ENCODE assay signal across 13 cellular contexts in the genomic region with DNA sequence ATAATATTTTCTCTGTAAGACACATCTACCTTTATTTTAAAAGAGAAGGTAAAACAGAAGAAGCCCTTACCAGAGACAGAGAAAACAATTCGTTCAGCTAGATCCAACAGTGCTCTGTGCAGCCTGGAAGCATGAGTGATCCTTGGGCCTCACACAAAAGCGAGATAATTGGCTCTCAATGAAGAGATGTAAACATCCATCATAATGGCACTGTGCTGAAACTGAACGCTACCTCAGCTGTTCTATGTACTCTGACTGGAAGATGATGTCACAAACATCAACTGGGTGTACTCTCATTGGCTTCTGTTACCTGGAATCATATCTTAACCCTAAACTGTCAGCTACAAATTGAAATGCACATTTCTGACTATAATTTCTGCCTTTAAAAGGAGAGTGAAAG.
DNase-seq lines count a peak whose midpoint lies in the region; ATAC-seq and TF ChIP-seq lines count a peak whose summit lies in the region.
"Had no signal": no experiment of that assay in that cellular context is flagged by ENCODE, and none has a peak within 500 bp of the region (broad histone marks: within the 10 kb centered on the region; RNA-seq: fewer than 3 reads in every experiment).

TSS of gene MGAT4C (minus strand) at position 223 of the 400 bp plus-strand sequence.

- peak; percentile 95 for DNase-seq in NCI-H1105 (lab: John Stamatoyannopoulos, UW)
- DNase-seq in NCI-H345 treated with DMSO at 0.1 percent for 48 hours (lab: John Stamatoyannopoulos, UW; ENCODE audit: unreplicated experiment): peak; percentile 94
- peak; percentile 11 for DNase-seq in fibroblast of peridontal ligament (ENCODE audit: extremely low read depth)
- DNase-seq in retina: peak; percentile 43
- no peak for DNase-seq in GM13976 (ENCODE audit: low spot score)
- no peak for DNase-seq in NOMO-1 (lab: John Stamatoyannopoulos, UW; ENCODE audit: unreplicated experiment in 2 of 2)
- no peak for DNase-seq in OCI-M1 (lab: John Stamatoyannopoulos, UW)
- DNase-seq: activated CD4-positive, CD25-positive, alpha-beta regulatory T cell; activated T-cell treated with anti-CD3 and anti-CD28 coated beads, Interleukin-2, amount 50 U/mL, for 48 hours; CD8-positive, alpha-beta memory T cell; hippocampal formation; stomach had no signal

- ATAC-seq in GM21515 (IDR thresholded peaks at IDR 0.05; ENCODE audit: unreplicated experiment): no peak

- no peak for TF ChIP-seq CTCF in GM13976 (IDR thresholded peaks at IDR 0.05; ENCODE audit: borderline replicate concordance, control extremely low read depth, extremely low read depth, insufficient read depth, missing control alignments)

- in situ Hi-C loops in GM13976 (cut with MboI; ENCODE audit: low sequenced_read_pairs, unreplicated experiment): no loop called here

Comparison
In these comparisons a context has a peak if more than half of its experiments do, and no peak if none do; other contexts are left out.
1. DNase-seq: peak in NCI-H1105 (single experiment), NCI-H345 treated with DMSO at 0.1 percent for 48 hours (single experiment), fibroblast of peridontal ligament (single experiment) and retina (single experiment); none in GM13976 (single experiment), NOMO-1 (0 of 2) and OCI-M1 (single experiment).